Comparison of ENCODE assay signal across 7 cellular contexts in genomic region chr5:60842859-60843692, GRCh38. TPM values are rescaled to one million over a fixed set of nuclear protein-coding genes. Genes with fewer than 3 reads are reported as not detected.
DNase-seq lines count a peak whose midpoint lies in the region; ATAC-seq and TF ChIP-seq lines count a peak whose summit lies in the region.

No MANE protein-coding gene starts in this region.

- H3K36me3 Mint-ChIP-seq in nephron (ENCODE audit: low read depth), result no peaks in the 10 kb centered on the region

- no peaks in the 10 kb centered on the region for H3K9me3 ChIP-seq in HAP-1
- no peaks in the 10 kb centered on the region for H3K9me3 ChIP-seq in SK-N-MC (ENCODE audit: low read depth, low read length)

- no peaks in the 10 kb centered on the region for H3K27me3 ChIP-seq in HAP-1 (ENCODE audit: low read depth)

- H3K36me3 ChIP-seq in HAP-1 (replicated peaks) (no peaks in the 10 kb centered on the region), SK-N-MC (ENCODE audit: insufficient read depth, low read length) (no peaks in the 10 kb centered on the region)

- no peak overlapping the region for H3K27ac ChIP-seq in SK-N-MC
- peak overlapping the region; percentile 49 for H3K27ac ChIP-seq in epithelial cell of prostate

- H3K27me3 Mint-ChIP-seq in nephron (ENCODE audit: low read depth), result peaks cover 69% of the 10 kb centered on the region

- peak; percentile 30 for DNase-seq in ELR (ENCODE audit: low read depth)
- DNase-seq in HAP-1 (ENCODE audit: low spot score in 2 of 2), result peak; percentile 10 to 31
- DNase-seq in SK-N-MC (ENCODE audit: low read depth, low spot score), result no peak
- DNase-seq in epithelial cell of prostate (ENCODE audit: low read depth, low spot score), result no peak
- DNase-seq in mucosa of gallbladder (ENCODE audit: low spot score), result no peak

- in situ Hi-C loops in HAP-1 (cut with MboI; ENCODE audit: low sequenced_read_pairs), result no loop called here

- no peak overlapping the region for H3K9ac ChIP-seq in SK-N-MC (ENCODE audit: insufficient read length)

- H3K4me3 Mint-ChIP-seq in nephron, result peak overlapping the region; percentile 79 to 87 (median 82)

- H3K4me1 ChIP-seq in HAP-1, result no peaks in the 10 kb centered on the region

- H3K9me3 Mint-ChIP-seq in nephron, result no peaks in the 10 kb centered on the region

- peak overlapping the region; percentile 78 for H3K4me3 ChIP-seq in HAP-1
- peak overlapping the region; percentile 88 for H3K4me3 ChIP-seq in SK-N-MC

- H3K4me1 Mint-ChIP-seq in nephron, result peaks cover 11% of the 10 kb centered on the region

- TF ChIP-seq CTCF in nephron (IDR thresholded peaks at IDR 0.05; ENCODE audit: unreplicated experiment in 3 of 3), result no peak

- H3K27ac Mint-ChIP-seq in nephron, result peak overlapping the region in 1 of 3 experiments; percentile 9

- no peak for ATAC-seq in GM19328 (IDR thresholded peaks at IDR 0.05; ENCODE audit: unreplicated experiment)

RNA-seq across cellular contexts. Expression of gene ELOVL7, which starts 1.0 kb away (rescaled TPM):
- 66.8 TPM for total RNA-seq in mucosa of gallbladder

Comparison
In these comparisons a context has a peak if more than half of its experiments do, and no peak if none do; other contexts are left out.
1. DNase-seq: peak in ELR (single experiment) and HAP-1 (2 of 2); none in SK-N-MC (single experiment), epithelial cell of prostate (single experiment) and mucosa of gallbladder (single experiment).